In the genomic region with DNA sequence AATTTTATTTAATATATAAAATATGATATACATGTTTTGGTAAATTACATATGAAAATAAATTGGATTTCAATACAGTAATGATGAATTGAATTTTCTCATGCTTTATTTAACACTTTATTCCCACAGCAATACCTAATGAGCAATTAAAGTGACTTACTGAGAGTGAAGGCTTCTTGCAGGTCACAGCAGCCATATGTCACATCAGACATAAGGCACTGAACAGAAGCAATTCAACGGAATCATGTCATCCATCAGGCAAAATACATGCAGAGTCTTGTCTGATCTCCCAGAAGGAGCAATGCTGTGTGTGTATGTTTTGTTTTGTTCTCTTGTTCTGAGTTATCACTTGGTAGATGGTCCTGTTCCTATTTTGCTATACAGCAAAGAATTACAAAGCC, we compare ENCODE assay signal across 27 cellular contexts.
"Had no signal": no experiment of that assay in that cellular context is flagged by ENCODE, and none has a peak within 500 bp of the region (broad histone marks: within the 10 kb centered on the region; RNA-seq: fewer than 3 reads in every experiment).

No MANE protein-coding gene starts in this region.

- H3K36me3 ChIP-seq: gastrocnemius medialis, sigmoid colon, uterus had no signal

- H3K9me3 ChIP-seq: gastrocnemius medialis, sigmoid colon, testis, uterus had no signal

- H3K4me3 Mint-ChIP-seq: activated CD4-positive, alpha-beta memory T cell treated with anti-CD3 and anti-CD28 coated beads for 36 hours; activated naive CD4-positive, alpha-beta T cell treated with anti-CD3 and anti-CD28 coated beads for 36 hours; activated naive CD8-positive, alpha-beta T cell treated with anti-CD3 and anti-CD28 coated beads, Interleukin-2, amount 10 ng/mL, durations not matched to agents 7 days and 5 days; dendritic cell treated with granulocyte-macrophage colony-stimulating factor and Interleukin-4, amounts not matched to agents 40 ng/mL and 50 ng/mL, for 4 days; neural crest cell; stimulated activated naive B cell treated with anti-CD40 and anti-IgM and Interleukin-4, amounts not matched to agents 10 μg/mL and 1 μg/mL and 100 μg/mL, for 72 hours; T-helper 17 cell had no signal

- ATAC-seq: esophagus mucosa; gastrocnemius medialis; left colon; stimulated activated naive B cell treated with anti-CD40 and anti-IgM and Interleukin-4, amounts not matched to agents 10 μg/mL and 1 μg/mL and 100 μg/mL, for 72 hours; T-helper 17 cell had no signal

- H3K27ac ChIP-seq: gastrocnemius medialis, sigmoid colon, testis, uterus had no signal

- H3K9me3 Mint-ChIP-seq: activated CD4-positive, alpha-beta memory T cell treated with anti-CD3 and anti-CD28 coated beads for 36 hours; activated naive CD4-positive, alpha-beta T cell treated with anti-CD3 and anti-CD28 coated beads for 36 hours; activated naive CD8-positive, alpha-beta T cell treated with anti-CD3 and anti-CD28 coated beads, Interleukin-2, amount 10 ng/mL, durations not matched to agents 7 days and 5 days; dendritic cell treated with granulocyte-macrophage colony-stimulating factor and Interleukin-4, amounts not matched to agents 40 ng/mL and 50 ng/mL, for 4 days; neural crest cell; stimulated activated naive B cell treated with anti-CD40 and anti-IgM and Interleukin-4, amounts not matched to agents 10 μg/mL and 1 μg/mL and 100 μg/mL, for 72 hours had no signal

- H3K27me3 ChIP-seq: gastrocnemius medialis, sigmoid colon, testis, uterus had no signal

- H3K4me3 ChIP-seq: gastrocnemius medialis, sigmoid colon, smooth muscle cell, testis, uterus had no signal

- H3K27me3 Mint-ChIP-seq: activated naive CD8-positive, alpha-beta T cell treated with anti-CD3 and anti-CD28 coated beads, Interleukin-2, amount 10 ng/mL, durations not matched to agents 7 days and 5 days; progenitor cell of endocrine pancreas; stimulated activated naive B cell treated with anti-CD40 and anti-IgM and Interleukin-4, amounts not matched to agents 10 μg/mL and 1 μg/mL and 100 μg/mL, for 72 hours; T-helper 17 cell had no signal

- DNase-seq: activated CD4-positive, alpha-beta memory T cell treated with anti-CD3 and anti-CD28 coated beads for 36 hours; activated CD4-positive, alpha-beta T cell treated with anti-CD3 and anti-CD28 coated beads for 48 hours; activated naive CD4-positive, alpha-beta T cell treated with anti-CD3 and anti-CD28 coated beads for 36 hours; activated naive CD8-positive, alpha-beta T cell treated with anti-CD3 and anti-CD28 coated beads, Interleukin-2, amount 10 ng/mL, durations not matched to agents 7 days and 5 days; activated T-cell treated with anti-CD3 and anti-CD28 coated beads, Interleukin-2, amount 50 U/mL, for 48 hours; amniotic stem cell; effector CD4-positive, alpha-beta T cell; gastrocnemius medialis; head of caudate nucleus; islet precursor cell; left colon; mesenchymal stem cell; retina; sigmoid colon; stimulated activated CD4-positive, alpha-beta T cell treated with anti-CD3 and anti-CD28 coated beads, Interleukin-15, amount 100 ng/mL, for 24 hours; stimulated activated CD4-positive, alpha-beta T cell treated with anti-CD3 and anti-CD28 coated beads, Interleukin-2, amount 100 ng/mL, for 48 hours; stimulated activated CD8-positive, alpha-beta memory T cell treated with anti-CD3 and anti-CD28 coated beads, Interleukin-4, amount 100 ng/mL, for 48 hours; stimulated activated naive B cell treated with anti-CD40 and anti-IgM and Interleukin-4, amounts not matched to agents 10 μg/mL and 1 μg/mL and 100 μg/mL, for 72 hours; T-helper 17 cell; testis; trophoblast cell; uterus had no signal

- H3K4me2 ChIP-seq: smooth muscle cell had no signal

- H3K36me3 Mint-ChIP-seq: activated CD4-positive, alpha-beta memory T cell treated with anti-CD3 and anti-CD28 coated beads for 36 hours; activated naive CD8-positive, alpha-beta T cell treated with anti-CD3 and anti-CD28 coated beads, Interleukin-2, amount 10 ng/mL, durations not matched to agents 7 days and 5 days; stimulated activated naive B cell treated with anti-CD40 and anti-IgM and Interleukin-4, amounts not matched to agents 10 μg/mL and 1 μg/mL and 100 μg/mL, for 72 hours had no signal

- H3K4me1 ChIP-seq: gastrocnemius medialis, uterus had no signal

- H3K27ac Mint-ChIP-seq: activated CD4-positive, alpha-beta memory T cell treated with anti-CD3 and anti-CD28 coated beads for 36 hours; activated naive CD4-positive, alpha-beta T cell treated with anti-CD3 and anti-CD28 coated beads for 36 hours; activated naive CD8-positive, alpha-beta T cell treated with anti-CD3 and anti-CD28 coated beads, Interleukin-2, amount 10 ng/mL, durations not matched to agents 7 days and 5 days; dendritic cell treated with granulocyte-macrophage colony-stimulating factor and Interleukin-4, amounts not matched to agents 40 ng/mL and 50 ng/mL, for 4 days; progenitor cell of endocrine pancreas; stimulated activated naive B cell treated with anti-CD40 and anti-IgM and Interleukin-4, amounts not matched to agents 10 μg/mL and 1 μg/mL and 100 μg/mL, for 72 hours; T-helper 17 cell had no signal
